Comparison of ENCODE assay signal across 12 cellular contexts in the genomic region with DNA sequence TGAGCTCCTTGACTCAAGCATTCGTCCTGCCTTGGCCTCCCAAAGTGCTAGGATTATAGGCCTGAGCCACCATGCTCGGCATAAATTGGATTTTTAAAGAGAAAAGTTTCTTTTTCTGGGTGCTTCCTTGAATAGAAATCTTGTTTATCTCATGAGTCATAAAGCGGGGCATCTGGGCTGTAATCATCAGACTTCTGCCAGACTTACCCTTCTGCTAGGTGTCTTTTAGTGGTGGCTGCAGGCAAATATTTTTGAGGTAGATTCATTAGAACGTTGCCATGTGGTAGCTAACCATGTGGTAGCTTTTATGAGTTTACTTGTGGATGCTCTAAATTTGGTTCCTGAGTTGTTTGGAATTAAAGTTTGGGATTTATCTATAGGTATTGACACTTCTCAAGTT. TPM values are rescaled to one million over a fixed set of nuclear protein-coding genes. Genes with fewer than 3 reads are reported as not detected.
DNase-seq lines count a peak whose midpoint lies in the region; ATAC-seq and TF ChIP-seq lines count a peak whose summit lies in the region.
"Had no signal": no experiment of that assay in that cellular context is flagged by ENCODE, and none has a peak within 500 bp of the region (broad histone marks: within the 10 kb centered on the region; RNA-seq: fewer than 3 reads in every experiment).

No MANE protein-coding gene starts in this region.

- peaks cover 45% of the 10 kb centered on the region for H3K36me3 ChIP-seq in RWPE2 (ENCODE audit: low read depth)
- H3K36me3 ChIP-seq: thoracic aorta had no signal

- ATAC-seq in RWPE2 (ENCODE audit: low read depth) (peak; percentile 90), GM21529 (IDR thresholded peaks at IDR 0.05; ENCODE audit: unreplicated experiment) (no peak), HG02623 (IDR thresholded peaks at IDR 0.05; ENCODE audit: unreplicated experiment) (no peak), HG03135 (IDR thresholded peaks at IDR 0.05; ENCODE audit: unreplicated experiment) (no peak)
- ATAC-seq: activated CD8-positive, alpha-beta memory T cell treated with anti-CD3 and anti-CD28 coated beads, Interleukin-2, amount 10 ng/mL, durations not matched to agents 7 days and 5 days had no signal

- TF ChIP-seq CTCF in RWPE2 (IDR thresholded peaks at IDR 0.05; ENCODE audit: poor library complexity, severe bottlenecking), result no peak
- TF ChIP-seq CTCF in epithelial cell of esophagus (IDR thresholded peaks at IDR 0.05; ENCODE audit: insufficient read depth, low read depth, low read length, missing control alignments), result no peak

- peak; percentile 37 for DNase-seq in DMS53 (lab: John Stamatoyannopoulos, UW)
- no peak for DNase-seq in DMS53 treated with DMSO at 0.1 percent for 48 hours (lab: John Stamatoyannopoulos, UW; ENCODE audit: unreplicated experiment)
- DNase-seq in RWPE2 (ENCODE audit: low spot score), result no peak
- peak; percentile 89 for DNase-seq in epithelial cell of esophagus (ENCODE audit: low read depth)
- peak; percentile 73 for DNase-seq in renal cortical epithelial cell (ENCODE audit: low read depth)
- DNase-seq: 8988T; activated CD8-positive, alpha-beta memory T cell treated with anti-CD3 and anti-CD28 coated beads, Interleukin-2, amount 10 ng/mL, durations not matched to agents 7 days and 5 days; NCI-H446 treated with DMSO at 0.1 percent for 48 hours had no signal

- H3K27me3 ChIP-seq in RWPE2 (ENCODE audit: insufficient read depth, poor library complexity, severe bottlenecking), result no peaks in the 10 kb centered on the region

- peaks cover 26% of the 10 kb centered on the region for H3K4me1 ChIP-seq in RWPE2 (ENCODE audit: insufficient read depth, poor library complexity, severe bottlenecking)

- peak overlapping the region; percentile 70 for H3K27ac ChIP-seq in RWPE2 (ENCODE audit: poor library complexity, severe bottlenecking)
- H3K27ac ChIP-seq: thoracic aorta had no signal

- no peaks in the 10 kb centered on the region for H3K9me3 ChIP-seq in RWPE2 (ENCODE audit: severe bottlenecking)
- H3K9me3 ChIP-seq: thoracic aorta had no signal

- H3K4me3 ChIP-seq in RWPE2 (ENCODE audit: severe bottlenecking) (no peak overlapping the region), epithelial cell of esophagus (ENCODE audit: low read length) (no peak overlapping the region)
- H3K4me3 ChIP-seq: thoracic aorta had no signal

RNA-seq across cellular contexts. Expression of a gene that starts 13.4 kb away (rescaled TPM):
- 29.0 and 52.9 TPM in 2 replicates for total RNA-seq in renal cortical epithelial cell

RNA-seq across cellular contexts. Expression of a gene that starts 32.0 kb away (rescaled TPM):
- total RNA-seq in renal cortical epithelial cell, result 46.4 and 94.7 TPM in 2 replicates

Comparison
In these comparisons a context has a peak if more than half of its experiments do, and no peak if none do; other contexts are left out.
1. DNase-seq: peak in DMS53 (single experiment), epithelial cell of esophagus (single experiment) and renal cortical epithelial cell (single experiment); none in DMS53 treated with DMSO at 0.1 percent for 48 hours (single experiment) and RWPE2 (single experiment).